Comparison of ENCODE assay signal across 1 cellular context in the genomic region with DNA sequence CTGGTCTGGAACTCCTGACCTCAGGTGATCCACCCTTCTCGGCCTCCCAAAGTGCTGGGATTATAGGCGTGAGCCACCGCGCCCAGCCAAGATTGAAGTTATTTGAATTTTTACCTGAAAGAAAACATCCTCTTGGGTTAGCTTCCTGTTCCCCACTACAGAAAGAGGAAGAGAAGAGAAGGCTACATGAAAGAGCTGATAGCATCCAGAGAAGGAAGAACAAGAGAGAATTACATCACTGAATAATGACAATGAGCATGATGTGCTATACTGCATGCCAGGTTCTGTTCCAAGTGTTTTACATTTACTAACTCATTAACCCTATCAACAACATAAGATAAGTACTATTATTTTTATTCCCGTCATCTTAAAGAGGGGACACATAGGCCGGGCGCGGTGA.
TF ChIP-seq lines count a peak whose summit lies in the region.

No MANE protein-coding gene starts in this region.

TF ChIP-seq in K562, 482 proteins besides CTCF, POLR2A, EP300 and RAD21 (continued from another document):
- TF ChIP-seq, protein P1, sequence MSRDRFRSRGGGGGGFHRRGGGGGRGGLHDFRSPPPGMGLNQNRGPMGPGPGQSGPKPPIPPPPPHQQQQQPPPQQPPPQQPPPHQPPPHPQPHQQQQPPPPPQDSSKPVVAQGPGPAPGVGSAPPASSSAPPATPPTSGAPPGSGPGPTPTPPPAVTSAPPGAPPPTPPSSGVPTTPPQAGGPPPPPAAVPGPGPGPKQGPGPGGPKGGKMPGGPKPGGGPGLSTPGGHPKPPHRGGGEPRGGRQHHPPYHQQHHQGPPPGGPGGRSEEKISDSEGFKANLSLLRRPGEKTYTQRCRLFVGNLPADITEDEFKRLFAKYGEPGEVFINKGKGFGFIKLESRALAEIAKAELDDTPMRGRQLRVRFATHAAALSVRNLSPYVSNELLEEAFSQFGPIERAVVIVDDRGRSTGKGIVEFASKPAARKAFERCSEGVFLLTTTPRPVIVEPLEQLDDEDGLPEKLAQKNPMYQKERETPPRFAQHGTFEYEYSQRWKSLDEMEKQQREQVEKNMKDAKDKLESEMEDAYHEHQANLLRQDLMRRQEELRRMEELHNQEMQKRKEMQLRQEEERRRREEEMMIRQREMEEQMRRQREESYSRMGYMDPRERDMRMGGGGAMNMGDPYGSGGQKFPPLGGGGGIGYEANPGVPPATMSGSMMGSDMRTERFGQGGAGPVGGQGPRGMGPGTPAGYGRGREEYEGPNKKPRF (IDR thresholded peaks at IDR 0.05; ENCODE audit: low read depth, low read length), result no peak
